In the genomic region with DNA sequence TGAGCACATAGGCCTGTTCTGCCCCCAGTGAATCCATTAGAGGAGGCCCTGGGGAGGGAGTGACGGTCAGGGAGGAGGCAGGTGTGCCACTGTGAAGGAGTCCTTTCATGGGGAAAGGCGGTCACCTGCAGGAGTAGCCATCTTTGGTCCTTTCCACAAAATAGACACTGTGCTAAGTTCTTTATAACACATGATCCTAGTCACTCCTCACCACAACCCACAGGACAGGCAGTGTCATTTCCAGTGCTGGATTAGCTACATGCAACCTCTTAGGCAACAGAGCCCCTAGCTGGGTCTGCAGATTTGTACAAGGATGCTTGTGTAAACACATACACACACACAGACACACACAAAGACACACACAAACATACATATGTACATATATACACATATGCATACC, we compare ENCODE assay signal across 18 cellular contexts. TPM values are rescaled to one million over a fixed set of nuclear protein-coding genes. Genes with fewer than 3 reads are reported as not detected.
DNase-seq lines count a peak whose midpoint lies in the region; ATAC-seq, FAIRE-seq and TF ChIP-seq lines count a peak whose summit lies in the region.
"Had no signal": no experiment of that assay in that cellular context is flagged by ENCODE, and none has a peak within 500 bp of the region (broad histone marks: within the 10 kb centered on the region; RNA-seq: fewer than 3 reads in every experiment).

No MANE protein-coding gene starts in this region.

- peaks cover 5% of the 10 kb centered on the region; the same call in 1 of the 2 replicates for H3K9me2 ChIP-seq in GM23338 (ENCODE audit: insufficient read depth)

- H4K20me1 ChIP-seq in GM23338 (replicated peaks; ENCODE audit: insufficient read depth), result no peaks in the 10 kb centered on the region

- no peaks in the 10 kb centered on the region for H3K79me2 ChIP-seq in GM23338 (replicated peaks; ENCODE audit: insufficient read depth)

- H3K4me3 ChIP-seq in GM23338 (no peak overlapping the region), stomach (no peak overlapping the region)
- H3K4me3 ChIP-seq: body of pancreas, heart right ventricle, ovary, right lobe of liver had no signal

- H2AFZ ChIP-seq in GM23338, result no peak overlapping the region

- H3K27ac Mint-ChIP-seq in CD4-positive, alpha-beta T cell, result peak overlapping the region; percentile 70
- H3K27ac Mint-ChIP-seq in activated B cell treated with CpG ODN at 0.5 μM for 24 hours (peak overlapping the region; percentile 8), immature natural killer cell (peak overlapping the region; percentile 7 to 87 (median 56)), GM23338 (no peak overlapping the region)

- POLR2A ChIA-PET in CD4-positive, alpha-beta T cell (lab: Charles Lee), result interaction anchor here (1.2 kb wide), 1 partner anchor 17 kb away, joined by 5 read pairs; no protein-coding TSS in a partner anchor
- POLR2A ChIA-PET in activated B cell treated with CpG ODN at 0.5 μM for 24 hours (lab: Charles Lee), result no interaction called here

- TF ChIP-seq CTCF in CD4-positive, alpha-beta T cell (IDR thresholded peaks at IDR 0.05), result no peak
- TF ChIP-seq CTCF in activated B cell treated with CpG ODN at 0.5 μM for 24 hours (IDR thresholded peaks at IDR 0.05) (no peak), GM23338 (conservative IDR thresholded peaks at IDR 0.05; ENCODE audit: low read depth in 2 of 2) (no peak), stomach (IDR thresholded peaks at IDR 0.05) (no peak)

- ATAC-seq in CD4-positive, alpha-beta T cell (ENCODE audit: poor library complexity), result no peak
- ATAC-seq in activated B cell treated with CpG ODN at 0.5 μM for 24 hours (ENCODE audit: low read depth) (no peak), GM23338 (no peak)
- ATAC-seq: body of pancreas, heart right ventricle, right lobe of liver had no signal

- peaks cover 88% of the 10 kb centered on the region for H3K4me1 Mint-ChIP-seq in CD4-positive, alpha-beta T cell (ENCODE audit: low read depth)
- H3K4me1 Mint-ChIP-seq in activated B cell treated with CpG ODN at 0.5 μM for 24 hours (peaks cover 81% of the 10 kb centered on the region), immature natural killer cell (peaks cover 86 to 93% of the 10 kb centered on the region in 2 donors), GM23338 (peaks cover 8% of the 10 kb centered on the region; the same call in 2 of the 3 replicates)

- no peaks in the 10 kb centered on the region for H3F3A ChIP-seq in GM23338 (replicated peaks; ENCODE audit: low read depth)

- TF ChIP-seq POLR2A in GM12892 (IDR thresholded peaks at IDR 0.05; ENCODE audit: low read depth, low read length) (no peak), stomach (IDR thresholded peaks at IDR 0.05) (no peak)

- no peaks in the 10 kb centered on the region for H3K27me3 Mint-ChIP-seq in CD4-positive, alpha-beta T cell
- H3K27me3 Mint-ChIP-seq in activated B cell treated with CpG ODN at 0.5 μM for 24 hours (no peaks in the 10 kb centered on the region), immature natural killer cell (ENCODE audit: low read depth in 3 of 3) (no peaks in the 10 kb centered on the region), GM23338 (ENCODE audit: insufficient read depth, low read depth, poor library complexity) (peaks cover 4% of the 10 kb centered on the region)

- H3K36me3 ChIP-seq in GM23338 (ENCODE audit: insufficient read depth) (no peaks in the 10 kb centered on the region), stomach (no peaks in the 10 kb centered on the region)
- H3K36me3 ChIP-seq: ovary, right lobe of liver had no signal

- WGBS in stomach, 5 donors, result 76 to 90% (median 80%) methylated on average over 2 of the region's 2 CpGs

- CTCF ChIA-PET in CD4-positive, alpha-beta T cell (lab: Charles Lee), result no interaction called here
- CTCF ChIA-PET in activated B cell treated with CpG ODN at 0.5 μM for 24 hours (lab: Charles Lee), result interaction anchor here (1.2 kb wide), 1 partner anchor 18 kb away, joined by 3 read pairs; the partner anchor contains the start of gene DOCK2

- H3K36me3 Mint-ChIP-seq in CD4-positive, alpha-beta T cell (ENCODE audit: low read depth), result peaks cover 83% of the 10 kb centered on the region
- H3K36me3 Mint-ChIP-seq in activated B cell treated with CpG ODN at 0.5 μM for 24 hours (ENCODE audit: low read depth), result peaks cover 67% of the 10 kb centered on the region
- peaks cover 0 to 18% (median 0%) of the 10 kb centered on the region in 3 donors for H3K36me3 Mint-ChIP-seq in immature natural killer cell
- no peaks in the 10 kb centered on the region for H3K36me3 Mint-ChIP-seq in GM23338 (ENCODE audit: low read depth)

- no peak for DNase-seq in CD4-positive, alpha-beta T cell
- DNase-seq in GM12892 (ENCODE audit: insufficient read length) (no peak), activated B cell treated with CpG ODN at 0.5 μM for 24 hours (no peak), immature natural killer cell (no peak), GM23338 (ENCODE audit: low spot score) (no peak), stomach (no peak), NAMALWA (ENCODE audit: low spot score) (no peak)
- DNase-seq: body of pancreas; heart right ventricle; NCI-H1417 treated with DMSO at 0.1 percent for 48 hours; NCI-H524; ovary; right lobe of liver; SHP77; stimulated activated naive CD4-positive, alpha-beta T cell treated with Interleukin-2 at 50 U/mL for 16 hours had no signal

- H3K4me3 Mint-ChIP-seq in CD4-positive, alpha-beta T cell, result no peak overlapping the region
- H3K4me3 Mint-ChIP-seq in activated B cell treated with CpG ODN at 0.5 μM for 24 hours (no peak overlapping the region), immature natural killer cell (peak overlapping the region in 4 of 5 donors; percentile 5 to 57 (median 35)), GM23338 (no peak overlapping the region)

- no peak for TF ChIP-seq EP300 in stomach (IDR thresholded peaks at IDR 0.05)

- no peaks in the 10 kb centered on the region for H3K27me3 ChIP-seq in CD4-positive, alpha-beta T cell (ENCODE audit: control insufficient read depth, insufficient read depth, low read length)
- no peaks in the 10 kb centered on the region for H3K27me3 ChIP-seq in GM23338 (ENCODE audit: insufficient read depth)
- H3K27me3 ChIP-seq in stomach, result no peaks in the 10 kb centered on the region
- H3K27me3 ChIP-seq: body of pancreas, heart right ventricle, ovary, right lobe of liver had no signal

- H3K27ac ChIP-seq in CD4-positive, alpha-beta T cell (ENCODE audit: low read depth, low read length), result no peak overlapping the region
- H3K27ac ChIP-seq in GM23338 (ENCODE audit: low read depth) (no peak overlapping the region), stomach (no peak overlapping the region)
- H3K27ac ChIP-seq: body of pancreas, heart right ventricle, ovary, right lobe of liver, VCaP had no signal

- no peak overlapping the region for H3K4me2 ChIP-seq in GM23338

- H3K9me3 ChIP-seq in CD4-positive, alpha-beta T cell (ENCODE audit: control insufficient read depth, low read length), result no peaks in the 10 kb centered on the region
- H3K9me3 ChIP-seq in stomach, result no peaks in the 10 kb centered on the region
- H3K9me3 ChIP-seq: body of pancreas, heart right ventricle, ovary, right lobe of liver had no signal

- peak; percentile 42 for FAIRE-seq in GM12892 (lab: Jason Lieb, UNC)
- FAIRE-seq: colon, H1 had no signal

- peaks cover 7% of the 10 kb centered on the region; the same call in 1 of the 2 replicates for H3K4me1 ChIP-seq in GM23338 (ENCODE audit: insufficient read depth)
- H3K4me1 ChIP-seq in stomach, result peaks cover 0 to 34% (median 18%) of the 10 kb centered on the region in 4 donors
- H3K4me1 ChIP-seq: body of pancreas, right lobe of liver had no signal

- intact Hi-C loops in CD4-positive, alpha-beta T cell (cut with DNase I, micrococcal nuclease), result no loop called here
- intact Hi-C loops in activated B cell treated with CpG ODN at 0.5 μM for 24 hours (cut with micrococcal nuclease), result loop anchor here (5.0 kb wide), 1 partner anchor 47 kb away; no protein-coding TSS in a partner anchor
- intact Hi-C loops in stomach (cut with DNase I; ENCODE audit: low total_unique reads), result no loop called here

- H3K9me3 Mint-ChIP-seq in CD4-positive, alpha-beta T cell, result no peaks in the 10 kb centered on the region
- H3K9me3 Mint-ChIP-seq in activated B cell treated with CpG ODN at 0.5 μM for 24 hours (no peaks in the 10 kb centered on the region), immature natural killer cell (no peaks in the 10 kb centered on the region), GM23338 (no peaks in the 10 kb centered on the region)

TF ChIP-seq in GM23338, 12 proteins besides CTCF, POLR2A, EP300 and RAD21 (continues in another document):
- TF ChIP-seq JUNB (IDR thresholded peaks at IDR 0.05; ENCODE audit: unreplicated experiment) (no peak), ZNF114 (CRISPR knock-in tag; IDR thresholded peaks at IDR 0.05) (no peak)

RNA-seq across cellular contexts. Expression of gene DOCK2, which starts 18.3 kb away (rescaled TPM):
- 100 to 1,000 TPM; 220 to 229 TPM for total RNA-seq in CD4-positive, alpha-beta T cell
- polyA plus RNA-seq in GM12892 (2012; ENCODE audit: missing spikeins), result 71.2 TPM
- total RNA-seq in activated B cell treated with CpG ODN at 0.5 μM for 24 hours (274 and 344 TPM in 2 replicates), stomach (10 to 100 TPM in 4 of 5 donors, 1 to 10 TPM in 1; 3.2 to 50.2 (median 12.9) TPM)
- polyA plus RNA-seq in immature natural killer cell (100 to 1,000 TPM in 1 of 3 donors, 10 to 100 TPM in 2; 42.4 to 121 (median 48.9) TPM), GM23338 (2016; fragmentation: Nextera tagmentation; extraction: Ambion mirVana) (3.7 and 5.5 TPM in 2 replicates), stomach (1 to 10 TPM; 2.1 to 5.3 (median 3.5) TPM)
- 9.4 and 19.4 TPM in 2 replicates for total RNA-seq in GM23338 (2014; rRNA removed; shearing (Covaris generic))

Comparison
In these comparisons a context has a peak if more than half of its experiments do, and no peak if none do; other contexts are left out.
1. H3K4me3 Mint-ChIP-seq: peak in immature natural killer cell (4 of 5); none in CD4-positive, alpha-beta T cell (single experiment), activated B cell treated with CpG ODN at 0.5 μM for 24 hours (single experiment) and GM23338 (single experiment).